In genomic region chr1:151457911-151458882, GRCh38 we compare ENCODE assay signal across 1 cellular context.
TF ChIP-seq lines count a peak whose summit lies in the region.

No MANE protein-coding gene starts in this region.

TF ChIP-seq in HEK293, 187 proteins besides CTCF, POLR2A, EP300 and RAD21 (continued from another document):
- peak; percentile 73; the same call in 1 of the 2 replicates for TF ChIP-seq ZBTB17 (tag by site-specific recombination; IDR thresholded peaks at IDR 0.05)
- TF ChIP-seq IKZF3 (tag by site-specific recombination; IDR thresholded peaks at IDR 0.05): peak; percentile 94
- TF ChIP-seq BCL11A (tag by site-specific recombination; IDR thresholded peaks at IDR 0.05; ENCODE audit: low read depth): 0 out of 2 replicates have a peak, but pooled peaks have one; percentile 21
- peak; percentile 78 for TF ChIP-seq ZNF660 (tag by site-specific recombination; IDR thresholded peaks at IDR 0.05)
- no peak for TF ChIP-seq ZNF18 (tag by site-specific recombination; IDR thresholded peaks at IDR 0.05)
- no peak for TF ChIP-seq ZNF148 (tag by site-specific recombination; IDR thresholded peaks at IDR 0.05; ENCODE audit: borderline replicate concordance)
- peak; percentile 84 for TF ChIP-seq YY2 (tag by site-specific recombination; IDR thresholded peaks at IDR 0.05)
- TF ChIP-seq INSM2 (tag by site-specific recombination; IDR thresholded peaks at IDR 0.05): no peak; the same call in 1 of the 2 replicates
- peak; percentile 68 for TF ChIP-seq ZBTB21 (tag by site-specific recombination; IDR thresholded peaks at IDR 0.05)
- no peak for TF ChIP-seq ZNF830 (tag by site-specific recombination; IDR thresholded peaks at IDR 0.05; ENCODE audit: low read depth)
- no peak for TF ChIP-seq ZNF701 (tag by site-specific recombination; IDR thresholded peaks at IDR 0.05)
- peak; percentile 49; the same call in 1 of the 2 replicates for TF ChIP-seq ZFP69B (tag by site-specific recombination; IDR thresholded peaks at IDR 0.05)
- no peak for TF ChIP-seq ZNF658 (tag by site-specific recombination; IDR thresholded peaks at IDR 0.05)
- TF ChIP-seq ZNF560 (tag by site-specific recombination; IDR thresholded peaks at IDR 0.05; ENCODE audit: borderline replicate concordance): no peak
- no peak for TF ChIP-seq ZNF488 (tag by site-specific recombination; IDR thresholded peaks at IDR 0.05)
- no peak for TF ChIP-seq ZSCAN5A (tag by site-specific recombination; IDR thresholded peaks at IDR 0.05)
- peak; percentile 78 for TF ChIP-seq KLF10 (tag by site-specific recombination; IDR thresholded peaks at IDR 0.05)
- TF ChIP-seq ZNF639 (tag by site-specific recombination; IDR thresholded peaks at IDR 0.05): peak; percentile 74
- TF ChIP-seq ZNF416 (tag by site-specific recombination; IDR thresholded peaks at IDR 0.05): no peak
- TF ChIP-seq ZNF621 (tag by site-specific recombination; IDR thresholded peaks at IDR 0.05): no peak
- peak; percentile 47; the same call in 1 of the 2 replicates for TF ChIP-seq ZSCAN18 (tag by site-specific recombination; IDR thresholded peaks at IDR 0.05)
- TF ChIP-seq ZNF530 (tag by site-specific recombination; IDR thresholded peaks at IDR 0.05; ENCODE audit: low read depth): no peak
- no peak for TF ChIP-seq TRIM28 (IDR thresholded peaks at IDR 0.05; ENCODE audit: borderline replicate concordance, low read length)
- peak; percentile 98 for TF ChIP-seq ZBTB10 (tag by site-specific recombination; IDR thresholded peaks at IDR 0.05)
- TF ChIP-seq ZNF16 (tag by site-specific recombination; IDR thresholded peaks at IDR 0.05; ENCODE audit: low read depth): no peak
- no peak for TF ChIP-seq ZNF571 (tag by site-specific recombination; IDR thresholded peaks at IDR 0.05)
- TF ChIP-seq ZNF398 (tag by site-specific recombination; IDR thresholded peaks at IDR 0.05): peak; percentile 86
- TF ChIP-seq ZNF394 (tag by site-specific recombination; IDR thresholded peaks at IDR 0.05; ENCODE audit: borderline replicate concordance): peak; percentile 54; the same call in 1 of the 2 replicates
- no peak for TF ChIP-seq ZNF175 (tag by site-specific recombination; IDR thresholded peaks at IDR 0.05)
- peak; percentile 56 for TF ChIP-seq ZNF2 (tag by site-specific recombination; IDR thresholded peaks at IDR 0.05)
- TF ChIP-seq ZNF24 (tag by site-specific recombination; IDR thresholded peaks at IDR 0.05): peak; percentile 55; the same call in 1 of the 2 replicates
- peak; percentile 24; the same call in 1 of the 2 replicates for TF ChIP-seq ZNF623 (tag by site-specific recombination; IDR thresholded peaks at IDR 0.05)
